Comparison of ENCODE assay signal across 2 cellular contexts in the genomic region with DNA sequence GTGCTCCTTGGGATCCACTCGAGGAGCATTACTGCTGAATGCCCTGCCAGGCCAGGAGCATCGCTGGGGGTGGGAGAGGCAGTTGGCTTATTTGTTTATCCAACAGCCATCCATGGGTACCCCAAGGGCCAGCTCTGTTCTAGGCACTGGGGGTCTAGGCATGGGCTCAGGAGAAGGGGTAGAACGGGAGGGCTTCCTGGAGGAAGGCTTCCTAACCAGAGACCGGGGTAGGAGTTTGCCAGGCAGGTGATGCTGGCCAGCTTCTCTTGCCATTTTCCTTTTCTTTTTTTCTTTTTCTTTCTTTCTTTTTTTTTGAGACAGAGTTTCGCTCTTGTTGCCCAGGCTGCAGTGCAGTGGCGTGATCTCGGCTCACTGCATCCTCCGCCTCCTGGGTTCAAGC.
TF ChIP-seq lines count a peak whose summit lies in the region.

No MANE protein-coding gene starts in this region.

TF ChIP-seq in IMR-90, 13 proteins besides CTCF, POLR2A, EP300 and RAD21:
- TF ChIP-seq, protein P1, sequence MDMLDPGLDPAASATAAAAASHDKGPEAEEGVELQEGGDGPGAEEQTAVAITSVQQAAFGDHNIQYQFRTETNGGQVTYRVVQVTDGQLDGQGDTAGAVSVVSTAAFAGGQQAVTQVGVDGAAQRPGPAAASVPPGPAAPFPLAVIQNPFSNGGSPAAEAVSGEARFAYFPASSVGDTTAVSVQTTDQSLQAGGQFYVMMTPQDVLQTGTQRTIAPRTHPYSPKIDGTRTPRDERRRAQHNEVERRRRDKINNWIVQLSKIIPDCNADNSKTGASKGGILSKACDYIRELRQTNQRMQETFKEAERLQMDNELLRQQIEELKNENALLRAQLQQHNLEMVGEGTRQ (IDR thresholded peaks at IDR 0.05; ENCODE audit: low read depth, low read length) = no peak
- no peak for TF ChIP-seq CEBPB (IDR thresholded peaks at IDR 0.05; ENCODE audit: low read depth, low read length)
- no peak for TF ChIP-seq SMC3 (IDR thresholded peaks at IDR 0.05; ENCODE audit: low read depth, low read length)
- TF ChIP-seq MXI1 (IDR thresholded peaks at IDR 0.05; ENCODE audit: borderline replicate concordance, low read depth, low read length) = no peak
- no peak for TF ChIP-seq FOS (IDR thresholded peaks at IDR 0.05; ENCODE audit: low read depth, low read length)
- no peak for TF ChIP-seq RFX5 (IDR thresholded peaks at IDR 0.05; ENCODE audit: low read depth, low read length)
- no peak for TF ChIP-seq RCOR1 (IDR thresholded peaks at IDR 0.05; ENCODE audit: insufficient replicate concordance, low read length)
- no peak for TF ChIP-seq CHD1 (IDR thresholded peaks at IDR 0.05; ENCODE audit: low read depth, low read length)
- no peak for TF ChIP-seq BHLHE40 (IDR thresholded peaks at IDR 0.05; ENCODE audit: low read depth, low read length)
- no peak for TF ChIP-seq NFE2L2 (IDR thresholded peaks at IDR 0.05; ENCODE audit: low read depth, low read length)
- no peak for TF ChIP-seq ELK1 (IDR thresholded peaks at IDR 0.05; ENCODE audit: borderline replicate concordance, low read depth, low read length)
- TF ChIP-seq MAZ (IDR thresholded peaks at IDR 0.05; ENCODE audit: borderline replicate concordance, low read depth, low read length) = no peak
- no peak for TF ChIP-seq MAFK (IDR thresholded peaks at IDR 0.05; ENCODE audit: low read depth, low read length)

TF ChIP-seq in H1, 55 proteins besides CTCF, POLR2A, EP300 and RAD21:
- TF ChIP-seq ASH2L (IDR thresholded peaks at IDR 0.05; ENCODE audit: low read length) = no peak
- no peak for TF ChIP-seq JUND (IDR thresholded peaks at IDR 0.05; ENCODE audit: low read length)
- no peak for TF ChIP-seq CBX5 (IDR thresholded peaks at IDR 0.05; ENCODE audit: low read depth, low read length)
- no peak for TF ChIP-seq JUN (IDR thresholded peaks at IDR 0.05; ENCODE audit: low read depth, low read length)
- no peak for TF ChIP-seq KDM4A (IDR thresholded peaks at IDR 0.05; ENCODE audit: low read depth, low read length, severe bottlenecking)
- TF ChIP-seq FOSL1 (IDR thresholded peaks at IDR 0.05; ENCODE audit: insufficient read depth, low read depth, low read length) = no peak
- no peak for TF ChIP-seq GABPA (IDR thresholded peaks at IDR 0.05; ENCODE audit: borderline replicate concordance, insufficient read depth, low read length)
- TF ChIP-seq ZNF274 (IDR thresholded peaks at IDR 0.05; ENCODE audit: borderline replicate concordance, extremely low read depth, low read length) = no peak
- TF ChIP-seq, protein P1 (IDR thresholded peaks at IDR 0.05; ENCODE audit: low read length) = no peak
- TF ChIP-seq RNF2 (IDR thresholded peaks at IDR 0.05; ENCODE audit: borderline replicate concordance, low read depth, low read length, missing control alignments, poor library complexity, severe bottlenecking) = no peak
- TF ChIP-seq HDAC6 (IDR thresholded peaks at IDR 0.05; ENCODE audit: low read depth, low read length) = no peak
- TF ChIP-seq RBBP5 (IDR thresholded peaks at IDR 0.05; ENCODE audit: borderline replicate concordance, low read depth, low read length) = no peak
- TF ChIP-seq, protein P2, sequence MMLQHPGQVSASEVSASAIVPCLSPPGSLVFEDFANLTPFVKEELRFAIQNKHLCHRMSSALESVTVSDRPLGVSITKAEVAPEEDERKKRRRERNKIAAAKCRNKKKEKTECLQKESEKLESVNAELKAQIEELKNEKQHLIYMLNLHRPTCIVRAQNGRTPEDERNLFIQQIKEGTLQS (IDR thresholded peaks at IDR 0.05; ENCODE audit: insufficient read depth, low read depth, low read length) = no peak
- TF ChIP-seq TCF12 (IDR thresholded peaks at IDR 0.05; ENCODE audit: low read depth, low read length) = no peak
